14 cellular contexts compared by ENCODE assay signal in the genomic region with DNA sequence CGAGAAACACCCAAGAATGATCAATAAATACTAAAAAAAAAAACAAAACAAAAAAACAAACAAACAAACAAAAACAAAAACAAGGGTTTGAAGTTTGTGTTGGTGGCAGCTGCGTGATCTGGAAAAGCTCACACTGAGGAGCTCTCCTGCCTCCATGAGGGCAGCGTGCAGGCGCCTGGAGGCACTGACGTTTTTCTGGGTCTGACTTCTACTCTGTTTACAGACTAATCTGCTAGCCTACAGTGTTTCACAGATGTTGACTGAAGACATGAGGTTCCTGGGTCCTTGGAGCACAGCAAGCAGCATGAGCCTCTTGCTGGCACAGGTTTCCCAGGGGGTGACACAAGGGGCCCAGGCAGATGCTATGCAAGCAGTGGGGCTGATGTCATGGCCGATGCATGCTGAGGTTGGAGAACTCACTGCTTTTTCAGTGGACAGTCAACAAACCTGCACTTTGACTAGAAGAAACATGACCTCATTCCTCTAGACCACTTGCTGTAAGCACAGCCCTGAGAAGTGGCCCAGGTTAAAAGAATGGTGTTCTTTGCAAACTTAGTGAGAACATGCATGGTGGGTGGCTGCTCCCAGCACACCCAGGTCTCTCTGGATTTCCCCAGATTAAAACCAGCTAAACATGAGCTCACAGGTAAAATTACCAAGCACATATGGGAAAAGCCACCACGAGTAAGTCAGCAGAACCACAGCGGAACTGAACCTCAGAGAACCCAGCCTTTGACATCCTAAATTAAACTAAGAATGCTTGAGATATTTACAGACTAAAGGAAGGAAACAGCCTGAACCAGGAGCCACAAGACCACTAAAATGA. TPM values are rescaled to one million over a fixed set of nuclear protein-coding genes. Genes with fewer than 3 reads are reported as not detected.
DNase-seq lines count a peak whose midpoint lies in the region; ATAC-seq and TF ChIP-seq lines count a peak whose summit lies in the region.
"Had no signal": no experiment of that assay in that cellular context is flagged by ENCODE, and none has a peak within 500 bp of the region (broad histone marks: within the 10 kb centered on the region; RNA-seq: fewer than 3 reads in every experiment).

No MANE protein-coding gene starts in this region.

- peaks cover 0 to 4% of the 10 kb centered on the region in 2 donors for H3K4me1 ChIP-seq in neuronal stem cell (ENCODE audit: control insufficient read depth in 2 of 2, insufficient read depth in 1 of 2, low read depth in 1 of 2, low read length in 2 of 2)
- no peaks in the 10 kb centered on the region for H3K4me1 ChIP-seq in sigmoid colon

- no peak overlapping the region for H2BK120ac ChIP-seq in neuronal stem cell (ENCODE audit: low read depth, low read length)

- H3K27me3 Mint-ChIP-seq in activated T-helper 17 cell treated with anti-CD3 and anti-CD28 coated beads, Interleukin-2, amount 50 U/mL, for 72 hours: no peaks in the 10 kb centered on the region

- no peak overlapping the region for H3K23ac ChIP-seq in neuronal stem cell (ENCODE audit: low read depth, low read length, poor library complexity)

- H3K9me3 ChIP-seq in neuronal stem cell (replicated peaks in 1 of 2; ENCODE audit: control insufficient read depth in 2 of 2, insufficient read depth in 1 of 2, low read depth in 1 of 2, low read length in 2 of 2) (peaks cover 5 to 9% of the 10 kb centered on the region in 2 donors), sigmoid colon (no peaks in the 10 kb centered on the region)
- H3K9me3 ChIP-seq: suprapubic skin had no signal

- no peak overlapping the region for H4K91ac ChIP-seq in neuronal stem cell (ENCODE audit: low read depth, low read length, poor library complexity)

- no peak overlapping the region for H2BK12ac ChIP-seq in neuronal stem cell (ENCODE audit: low read length)

- H3K4me3 ChIP-seq in neuronal stem cell (ENCODE audit: low read length in 2 of 2) (no peak overlapping the region), sigmoid colon (no peak overlapping the region), dorsolateral prefrontal cortex (no peak overlapping the region)
- H3K4me3 ChIP-seq: suprapubic skin had no signal

- intact Hi-C loops in sigmoid colon (cut with DNase I): no loop called here
- intact Hi-C loops in dorsolateral prefrontal cortex (cut with DNase I): no loop called here

- no peaks in the 10 kb centered on the region for H3K36me3 Mint-ChIP-seq in activated T-helper 17 cell treated with anti-CD3 and anti-CD28 coated beads, Interleukin-2, amount 50 U/mL, for 72 hours (ENCODE audit: low read depth)

- H3K4ac ChIP-seq in neuronal stem cell (ENCODE audit: low read length): no peak overlapping the region

- no peak overlapping the region for H3K9ac ChIP-seq in neuronal stem cell (ENCODE audit: low read depth, low read length, poor library complexity)
- H3K9ac ChIP-seq: KMS-11 had no signal

- no peak overlapping the region for H3K4me3 Mint-ChIP-seq in activated T-helper 17 cell treated with anti-CD3 and anti-CD28 coated beads, Interleukin-2, amount 50 U/mL, for 72 hours
- H3K4me3 Mint-ChIP-seq: activated B cell treated with CpG ODN at 0.5 μM for 24 hours had no signal

- no peaks in the 10 kb centered on the region for H3K36me3 ChIP-seq in neuronal stem cell (replicated peaks in 1 of 2; ENCODE audit: control insufficient read depth in 2 of 2, insufficient read depth in 2 of 2, low read length in 2 of 2)
- H3K36me3 ChIP-seq in sigmoid colon: no peaks in the 10 kb centered on the region
- H3K36me3 ChIP-seq: suprapubic skin had no signal

- WGBS in neuronal stem cell (ENCODE audit: extremely low coverage in 2 of 2, insufficient read length in 2 of 2, insufficient replicate concordance in 1 of 2), 2 donors: no CpG with 5 or more reads among the region's 8 CpGs
- WGBS in sigmoid colon, 2 donors: 75 to 83% methylated on average over 8 of the region's 8 CpGs

- H3K79me1 ChIP-seq in neuronal stem cell (ENCODE audit: low read depth, low read length): no peaks in the 10 kb centered on the region

- H4K8ac ChIP-seq in neuronal stem cell (ENCODE audit: low read depth, low read length): no peak overlapping the region

- no peak for TF ChIP-seq POLR2A in sigmoid colon (IDR thresholded peaks at IDR 0.05)

- TF ChIP-seq CTCF in sigmoid colon (IDR thresholded peaks at IDR 0.05): no peak
- TF ChIP-seq CTCF in dorsolateral prefrontal cortex (IDR thresholded peaks at IDR 0.05 in 54 of 56, conservative IDR thresholded peaks at IDR 0.05 in 2 of 56; ENCODE audit: low read depth in 1 of 56, partially characterized antibody in 56 of 56): no peak

- TF ChIP-seq EP300 in sigmoid colon (IDR thresholded peaks at IDR 0.05): no peak

- no peaks in the 10 kb centered on the region for H3K9me3 Mint-ChIP-seq in activated T-helper 17 cell treated with anti-CD3 and anti-CD28 coated beads, Interleukin-2, amount 50 U/mL, for 72 hours
- H3K9me3 Mint-ChIP-seq: activated B cell treated with CpG ODN at 0.5 μM for 24 hours had no signal

- DNase-seq in ELR (ENCODE audit: low read depth) (peak; percentile 15), neuronal stem cell (ENCODE audit: low spot score) (no peak), sigmoid colon (no peak), dorsolateral prefrontal cortex (no peak), LoVo (ENCODE audit: low spot score) (no peak)
- DNase-seq: activated B cell treated with CpG ODN at 0.5 μM for 24 hours; central memory CD4-positive, alpha-beta T cell; left ventricle myocardium superior; NCI-H1105 treated with DMSO at 0.1 percent for 48 hours had no signal

- H3K4me1 Mint-ChIP-seq in activated T-helper 17 cell treated with anti-CD3 and anti-CD28 coated beads, Interleukin-2, amount 50 U/mL, for 72 hours: peaks cover 6% of the 10 kb centered on the region
- H3K4me1 Mint-ChIP-seq: activated B cell treated with CpG ODN at 0.5 μM for 24 hours had no signal

- H3K18ac ChIP-seq in neuronal stem cell (ENCODE audit: low read length): peak overlapping the region; percentile 38

- H2BK5ac ChIP-seq in neuronal stem cell (ENCODE audit: low read length): no peak overlapping the region

- H3K27ac Mint-ChIP-seq in activated T-helper 17 cell treated with anti-CD3 and anti-CD28 coated beads, Interleukin-2, amount 50 U/mL, for 72 hours: peak overlapping the region; percentile 60
- H3K27ac Mint-ChIP-seq: activated B cell treated with CpG ODN at 0.5 μM for 24 hours had no signal

- no peak overlapping the region for H2AFZ ChIP-seq in neuronal stem cell (ENCODE audit: low read length)

- H3K27me3 ChIP-seq in neuronal stem cell (ENCODE audit: control insufficient read depth in 3 of 3, insufficient read depth in 3 of 3, low read depth in 1 of 3, low read length in 3 of 3) (no peaks in the 10 kb centered on the region), sigmoid colon (no peaks in the 10 kb centered on the region), dorsolateral prefrontal cortex (no peaks in the 10 kb centered on the region)
- H3K27me3 ChIP-seq: suprapubic skin had no signal

- no peak overlapping the region for H3K14ac ChIP-seq in neuronal stem cell (ENCODE audit: low read length)

- H2BK15ac ChIP-seq in neuronal stem cell (ENCODE audit: low read length): no peak overlapping the region

- ATAC-seq in GM18870 (IDR thresholded peaks at IDR 0.05; ENCODE audit: unreplicated experiment): peak; percentile 57
- peak; percentile 80 for ATAC-seq in activated T-helper 17 cell treated with anti-CD3 and anti-CD28 coated beads, Interleukin-2, amount 50 U/mL, for 72 hours (replicated peaks)
- ATAC-seq: left ventricle myocardium superior had no signal

- H2AK5ac ChIP-seq in neuronal stem cell (ENCODE audit: low read depth, low read length): no peak overlapping the region

- no peak overlapping the region for H3K4me2 ChIP-seq in neuronal stem cell (ENCODE audit: insufficient read depth, low read length, poor library complexity, severe bottlenecking)
- H3K4me2 ChIP-seq: KMS-11 had no signal

- H3K27ac ChIP-seq in neuronal stem cell (replicated peaks; ENCODE audit: low read length): no peak overlapping the region
- no peak overlapping the region for H3K27ac ChIP-seq in sigmoid colon
- peak overlapping the region in 1 of 59 donors; percentile 52 for H3K27ac ChIP-seq in dorsolateral prefrontal cortex
- H3K27ac ChIP-seq: KMS-11, suprapubic skin had no signal

RNA-seq across cellular contexts. Expression of gene DLEC1, which starts 15.4 kb away (rescaled TPM):
- total RNA-seq in activated T-helper 17 cell treated with anti-CD3 and anti-CD28 coated beads, Interleukin-2, amount 50 U/mL, for 72 hours: 1 to 10 TPM; 1.2 to 2.0 TPM
- polyA plus RNA-seq in neuronal stem cell (2013, experiment 1 of 2): 2.5 TPM
- polyA plus RNA-seq in neuronal stem cell (2013, experiment 2 of 2): 2.5 TPM
- total RNA-seq in sigmoid colon (under 1 TPM; 0.16 to 0.41 (median 0.32) TPM), dorsolateral prefrontal cortex (10 to 100 TPM in 1 of 120 experiments, 1 to 10 TPM in 102, under 1 TPM in 17; 0.73 to 13.1 (median 2.2) TPM)
- under 1 TPM; 0.42 to 0.60 (median 0.46) TPM for polyA plus RNA-seq in sigmoid colon
- total RNA-seq: myocyte had no signal

RNA-seq across cellular contexts. Expression of gene PLCD1, which starts 24.9 kb away (rescaled TPM):
- total RNA-seq in activated T-helper 17 cell treated with anti-CD3 and anti-CD28 coated beads, Interleukin-2, amount 50 U/mL, for 72 hours: 10 to 100 TPM; 17.7 to 24.4 TPM
- polyA plus RNA-seq in neuronal stem cell (2013, experiment 1 of 2): 41.7 TPM
- 41.2 TPM for polyA plus RNA-seq in neuronal stem cell (2013, experiment 2 of 2)
- 10 to 100 TPM; 10.3 to 22.7 (median 14.2) TPM for total RNA-seq in sigmoid colon
- 100 to 1,000 TPM in 1 of 3 donors, 10 to 100 TPM in 2; 29.0 to 139 (median 85.9) TPM for polyA plus RNA-seq in sigmoid colon
- total RNA-seq in dorsolateral prefrontal cortex: 10 to 100 TPM; 16.3 to 64.5 (median 29.4) TPM
